8 cellular contexts compared by ENCODE assay signal in genomic region chr2:8515390-8515761, GRCh38.
A peak's percentile ranks its signal among the peaks of the same experiment; 100 is the strongest.
DNase-seq lines count a peak whose midpoint lies in the region; ATAC-seq and TF ChIP-seq lines count a peak whose summit lies in the region.

No MANE protein-coding gene starts in this region.

- peaks cover 65% of the 10 kb centered on the region for H3K4me1 Mint-ChIP-seq in activated naive CD4-positive, alpha-beta T cell treated with anti-CD3 and anti-CD28 coated beads, Interleukin-2, amount 10 ng/mL, durations not matched to agents 7 days and 5 days

- H3K27me3 ChIP-seq in suprapubic skin (no peaks in the 10 kb centered on the region), tibial artery (no peaks in the 10 kb centered on the region)

- intact Hi-C loops in tibial artery (cut with DNase I; ENCODE audit: low total_unique reads) = no loop called here

- H3K4me1 ChIP-seq in suprapubic skin = peaks cover 6% of the 10 kb centered on the region
- H3K4me1 ChIP-seq in tibial artery = no peaks in the 10 kb centered on the region

- H3K27ac ChIP-seq in suprapubic skin (no peak overlapping the region), tibial artery (no peak overlapping the region)

- H3K36me3 Mint-ChIP-seq in activated naive CD4-positive, alpha-beta T cell treated with anti-CD3 and anti-CD28 coated beads, Interleukin-2, amount 10 ng/mL, durations not matched to agents 7 days and 5 days = peaks cover 24% of the 10 kb centered on the region

- TF ChIP-seq EP300 in suprapubic skin (IDR thresholded peaks at IDR 0.05) = no peak

- peaks cover 27% of the 10 kb centered on the region for H3K9me3 Mint-ChIP-seq in activated naive CD4-positive, alpha-beta T cell treated with anti-CD3 and anti-CD28 coated beads, Interleukin-2, amount 10 ng/mL, durations not matched to agents 7 days and 5 days

- no peaks in the 10 kb centered on the region for H3K36me3 ChIP-seq in suprapubic skin
- H3K36me3 ChIP-seq in tibial artery = peaks cover 0 to 5% (median 0%) of the 10 kb centered on the region in 3 donors

- peak overlapping the region; percentile 89 for H3K27ac Mint-ChIP-seq in activated naive CD4-positive, alpha-beta T cell treated with anti-CD3 and anti-CD28 coated beads, Interleukin-2, amount 10 ng/mL, durations not matched to agents 7 days and 5 days

- TF ChIP-seq CTCF in suprapubic skin (IDR thresholded peaks at IDR 0.05) (no peak), tibial artery (IDR thresholded peaks at IDR 0.05) (no peak)

- WGBS in suprapubic skin = 72% methylated on average over 7 of the region's 7 CpGs

- H3K27me3 Mint-ChIP-seq in activated naive CD4-positive, alpha-beta T cell treated with anti-CD3 and anti-CD28 coated beads, Interleukin-2, amount 10 ng/mL, durations not matched to agents 7 days and 5 days = no peaks in the 10 kb centered on the region

- CTCF ChIA-PET in activated naive CD4-positive, alpha-beta T cell treated with anti-CD3 and anti-CD28 coated beads, Interleukin-2, amount 10 ng/mL, durations not matched to agents 7 days and 5 days (lab: Charles Lee) = interaction anchor here (1.0 to 1.8 kb wide), 5 partner anchors 10 to 29 kb away, joined by 3 to 6 read pairs (median 3); no protein-coding TSS in a partner anchor

- ATAC-seq in GM18868 (IDR thresholded peaks at IDR 0.05; ENCODE audit: unreplicated experiment) (peak; percentile 70), HG02885 (IDR thresholded peaks at IDR 0.05; ENCODE audit: poor library complexity, unreplicated experiment) (peak; percentile 74)

- peak; percentile 88 for DNase-seq in RPMI8226
- peak; percentile 74 for DNase-seq in activated naive CD4-positive, alpha-beta T cell treated with anti-CD3 and anti-CD28 coated beads, Interleukin-2, amount 10 ng/mL, durations not matched to agents 7 days and 5 days
- DNase-seq in stimulated activated CD4-positive, alpha-beta T cell treated with anti-CD3 and anti-CD28 coated beads, Interleukin-12 subunit alpha, Interleukin-12 subunit beta, amount 100 ng/mL, for 24 hours (ENCODE audit: low read depth in 2 of 2) = peak; percentile 40 to 48
- DNase-seq in suprapubic skin (ENCODE audit: low spot score in 2 of 2) = no peak
- no peak for DNase-seq in tibial artery
- no peak for DNase-seq in DMS114 treated with DMSO at 0.1 percent for 48 hours (lab: John Stamatoyannopoulos, UW; ENCODE audit: unreplicated experiment)

- peak overlapping the region; percentile 26 for H3K4me3 Mint-ChIP-seq in activated naive CD4-positive, alpha-beta T cell treated with anti-CD3 and anti-CD28 coated beads, Interleukin-2, amount 10 ng/mL, durations not matched to agents 7 days and 5 days

- H3K9me3 ChIP-seq in suprapubic skin (no peaks in the 10 kb centered on the region), tibial artery (peaks cover 0 to 10% (median 5%) of the 10 kb centered on the region in 3 donors)

- H3K4me3 ChIP-seq in suprapubic skin (no peak overlapping the region), tibial artery (no peak overlapping the region)

- no peak for TF ChIP-seq POLR2A in suprapubic skin (IDR thresholded peaks at IDR 0.05)

Comparison
In these comparisons a context has a peak if more than half of its experiments do, and no peak if none do; other contexts are left out.
1. DNase-seq: peak in RPMI8226 (single experiment), activated naive CD4-positive, alpha-beta T cell treated with anti-CD3 and anti-CD28 coated beads, Interleukin-2, amount 10 ng/mL, durations not matched to agents 7 days and 5 days (single experiment) and stimulated activated CD4-positive, alpha-beta T cell treated with anti-CD3 and anti-CD28 coated beads, Interleukin-12 subunit alpha, Interleukin-12 subunit beta, amount 100 ng/mL, for 24 hours (2 of 2); none in suprapubic skin (0 of 2), tibial artery (0 of 2) and DMS114 treated with DMSO at 0.1 percent for 48 hours (single experiment).